Comparison of ENCODE assay signal across 34 cellular contexts in the genomic region with DNA sequence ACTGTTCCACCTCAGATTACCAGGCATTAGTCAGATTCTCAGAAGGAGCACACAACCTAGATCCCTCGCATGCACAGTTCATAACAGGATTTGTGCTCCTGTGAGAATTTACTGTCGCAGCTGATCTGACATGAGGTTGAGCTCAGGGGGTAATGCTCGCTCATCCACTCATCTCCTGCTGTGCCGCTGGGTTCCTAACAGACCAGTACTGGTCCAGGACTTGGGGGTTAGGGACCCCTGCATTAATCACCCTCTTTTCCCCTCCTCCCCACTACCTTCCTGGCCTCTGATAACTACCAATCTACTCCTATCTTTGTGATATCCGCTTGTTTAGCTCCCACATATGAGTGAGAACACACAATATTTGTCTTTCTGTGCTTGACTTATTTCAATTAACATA.
"Had no signal": no experiment of that assay in that cellular context is flagged by ENCODE, and none has a peak within 500 bp of the region (broad histone marks: within the 10 kb centered on the region; RNA-seq: fewer than 3 reads in every experiment).

No MANE protein-coding gene starts in this region.

- H3K27ac Mint-ChIP-seq: activated B cell treated with CpG ODN at 0.5 μM for 24 hours; activated CD4-positive, alpha-beta memory T cell treated with anti-CD3 and anti-CD28 coated beads for 36 hours; activated CD4-positive, alpha-beta T cell treated with anti-CD3 and anti-CD28 coated beads, Interleukin-2, amount 10 ng/mL, durations not matched to agents 24 days and 14 days; activated CD8-positive, alpha-beta T cell treated with anti-CD3 and anti-CD28 coated beads for 36 hours; activated naive CD4-positive, alpha-beta T cell treated with anti-CD3 and anti-CD28 coated beads for 36 hours; activated naive CD4-positive, alpha-beta T cell treated with anti-CD3 and anti-CD28 coated beads, Interleukin-2, amount 50 U/mL, for 72 hours; activated naive CD8-positive, alpha-beta T cell treated with anti-CD3 and anti-CD28 coated beads for 36 hours; activated T-cell treated with anti-CD3 and anti-CD28 coated beads, Interleukin-2, amount 50 U/mL, for 72 hours; activated T-helper 1 cell treated with anti-CD3 and anti-CD28 coated beads, Interleukin-12 subunit alpha, Interleukin-12 subunit beta, Interleukin-2, Interleukin-4 antibody, amounts not matched to agents 30 ng/mL and 10 ng/mL and 1 ng/mL, durations not matched to agents 14 hours and 24 hours and 36 hours; activated T-helper 17 cell treated with anti-CD3 and anti-CD28 coated beads, Interleukin-2, amount 50 U/mL, for 72 hours; T-helper 1 cell treated with Interleukin-12 subunit alpha and Interleukin-12 subunit beta and Interleukin-4 antibody, amounts not matched to agents 30 μg/mL and 1 μg/mL, for 36 hours; T-helper 2 cell treated with Interferon-gamma antibody and Interleukin-4, amounts not matched to agents 5 μg/mL and 100 μg/mL, for 36 hours had no signal

- H3K4me3 Mint-ChIP-seq: activated B cell treated with CpG ODN at 0.5 μM for 24 hours; activated CD4-positive, alpha-beta memory T cell treated with anti-CD3 and anti-CD28 coated beads for 36 hours; activated CD4-positive, alpha-beta T cell treated with anti-CD3 and anti-CD28 coated beads, Interleukin-2, amount 10 ng/mL, durations not matched to agents 24 days and 14 days; activated CD8-positive, alpha-beta T cell treated with anti-CD3 and anti-CD28 coated beads for 36 hours; activated naive CD4-positive, alpha-beta T cell treated with anti-CD3 and anti-CD28 coated beads for 36 hours; activated naive CD8-positive, alpha-beta T cell treated with anti-CD3 and anti-CD28 coated beads for 36 hours; activated T-cell treated with anti-CD3 and anti-CD28 coated beads, Interleukin-2, amount 50 U/mL, for 4 hours; activated T-cell treated with anti-CD3 and anti-CD28 coated beads, Interleukin-2, amount 50 U/mL, for 72 hours; activated T-helper 1 cell treated with anti-CD3 and anti-CD28 coated beads, Interleukin-12 subunit alpha, Interleukin-12 subunit beta, Interleukin-2, Interleukin-4 antibody, amounts not matched to agents 30 ng/mL and 10 ng/mL and 1 ng/mL, durations not matched to agents 14 hours and 24 hours and 36 hours; activated T-helper 17 cell treated with anti-CD3 and anti-CD28 coated beads, Interleukin-2, amount 50 U/mL, for 72 hours; T-helper 1 cell treated with Interleukin-12 subunit alpha and Interleukin-12 subunit beta and Interleukin-4 antibody, amounts not matched to agents 30 μg/mL and 1 μg/mL, for 36 hours; T-helper 2 cell treated with Interferon-gamma antibody and Interleukin-4, amounts not matched to agents 5 μg/mL and 100 μg/mL, for 36 hours had no signal

- H3K36me3 Mint-ChIP-seq: activated CD4-positive, alpha-beta memory T cell treated with anti-CD3 and anti-CD28 coated beads for 36 hours; activated naive CD4-positive, alpha-beta T cell treated with anti-CD3 and anti-CD28 coated beads, Interleukin-2, amount 50 U/mL, for 72 hours; activated naive CD8-positive, alpha-beta T cell treated with anti-CD3 and anti-CD28 coated beads for 36 hours had no signal

- H3K4me3 ChIP-seq: adrenal gland, body of pancreas, breast epithelium had no signal

- H3K4me1 ChIP-seq: adrenal gland, breast epithelium had no signal

- H3K27me3 ChIP-seq: adrenal gland, body of pancreas, brain microvascular endothelial cell, breast epithelium had no signal

- H3K4me1 Mint-ChIP-seq: activated B cell treated with CpG ODN at 0.5 μM for 24 hours; activated CD4-positive, alpha-beta T cell treated with anti-CD3 and anti-CD28 coated beads, Interleukin-2, amount 10 ng/mL, durations not matched to agents 24 days and 14 days; activated naive CD8-positive, alpha-beta T cell treated with anti-CD3 and anti-CD28 coated beads for 36 hours; activated T-helper 17 cell treated with anti-CD3 and anti-CD28 coated beads, Interleukin-2, amount 50 U/mL, for 72 hours had no signal

- H3K27me3 Mint-ChIP-seq: activated CD4-positive, alpha-beta memory T cell treated with anti-CD3 and anti-CD28 coated beads for 36 hours; activated CD4-positive, alpha-beta T cell treated with anti-CD3 and anti-CD28 coated beads, Interleukin-2, amount 10 ng/mL, durations not matched to agents 24 days and 14 days had no signal

- H3K27ac ChIP-seq: adrenal gland, body of pancreas, brain microvascular endothelial cell, breast epithelium, VCaP had no signal

- H3K9me3 Mint-ChIP-seq: activated B cell treated with CpG ODN at 0.5 μM for 24 hours; activated CD4-positive, alpha-beta memory T cell treated with anti-CD3 and anti-CD28 coated beads for 36 hours; activated CD4-positive, alpha-beta T cell treated with anti-CD3 and anti-CD28 coated beads, Interleukin-2, amount 10 ng/mL, durations not matched to agents 24 days and 14 days; activated CD8-positive, alpha-beta T cell treated with anti-CD3 and anti-CD28 coated beads for 36 hours; activated naive CD4-positive, alpha-beta T cell treated with anti-CD3 and anti-CD28 coated beads for 36 hours; activated naive CD8-positive, alpha-beta T cell treated with anti-CD3 and anti-CD28 coated beads for 36 hours; activated T-cell treated with anti-CD3 and anti-CD28 coated beads, Interleukin-2, amount 50 U/mL, for 72 hours; activated T-helper 1 cell treated with anti-CD3 and anti-CD28 coated beads, Interleukin-12 subunit alpha, Interleukin-12 subunit beta, Interleukin-2, Interleukin-4 antibody, amounts not matched to agents 30 ng/mL and 10 ng/mL and 1 ng/mL, durations not matched to agents 14 hours and 24 hours and 36 hours; activated T-helper 17 cell treated with anti-CD3 and anti-CD28 coated beads, Interleukin-2, amount 50 U/mL, for 72 hours; T-helper 1 cell treated with Interleukin-12 subunit alpha and Interleukin-12 subunit beta and Interleukin-4 antibody, amounts not matched to agents 30 μg/mL and 1 μg/mL, for 36 hours; T-helper 2 cell treated with Interferon-gamma antibody and Interleukin-4, amounts not matched to agents 5 μg/mL and 100 μg/mL, for 36 hours had no signal

- DNase-seq: activated B cell treated with CpG ODN at 0.5 μM for 24 hours; activated CD4-positive, alpha-beta memory T cell treated with anti-CD3 and anti-CD28 coated beads for 36 hours; activated CD4-positive, alpha-beta T cell treated with anti-CD3 and anti-CD28 coated beads for 4 hours; activated CD4-positive, alpha-beta T cell treated with anti-CD3 and anti-CD28 coated beads, Interleukin-2, amount 10 ng/mL, durations not matched to agents 24 days and 14 days; activated CD4-positive, alpha-beta T cell treated with anti-CD3 and anti-CD28 coated beads, Interleukin-2, amount 50 U/mL, for 1 hour; activated CD4-positive, alpha-beta T cell treated with anti-CD3 and anti-CD28 coated beads, Interleukin-2, amount 50 U/mL, for 4 hours; activated CD4-positive, CD25-positive, alpha-beta regulatory T cell treated with anti-CD3 and anti-CD28 coated beads, Interleukin-2, amount 50 U/mL, for 72 hours; activated CD8-positive, alpha-beta memory T cell treated with anti-CD3 and anti-CD28 coated beads, Interleukin-2, amount 50 U/mL, for 4 hours; activated CD8-positive, alpha-beta T cell treated with anti-CD3 and anti-CD28 coated beads for 36 hours; activated effector memory CD4-positive, alpha-beta T cell treated with anti-CD3 and anti-CD28 coated beads, Interleukin-2, amount 50 U/mL, for 16 hours; activated gamma-delta T cell treated with Interleukin-2 at 50 U/mL for 16 hours; activated naive CD4-positive, alpha-beta T cell; activated naive CD4-positive, alpha-beta T cell treated with anti-CD3 and anti-CD28 coated beads for 36 hours; activated naive CD4-positive, alpha-beta T cell treated with anti-CD3 and anti-CD28 coated beads, Interleukin-2, amount 50 U/mL, for 16 hours; activated naive CD8-positive, alpha-beta T cell treated with anti-CD3 and anti-CD28 coated beads for 36 hours; activated T-cell treated with anti-CD3 and anti-CD28 coated beads for 4 hours; activated T-cell treated with anti-CD3 and anti-CD28 coated beads, Interleukin-2, amount 50 U/mL, for 1 hour; activated T-cell treated with anti-CD3 and anti-CD28 coated beads, Interleukin-2, amount 50 U/mL, for 4 hours; activated T-cell treated with anti-CD3 and anti-CD28 coated beads, Interleukin-2, amount 50 U/mL, for 72 hours; adrenal gland; amniotic stem cell; aorta; body of pancreas; brain microvascular endothelial cell; central memory CD4-positive, alpha-beta T cell; T-helper 2 cell; T-helper 9 cell had no signal

- H3K36me3 ChIP-seq: adrenal gland, brain microvascular endothelial cell, breast epithelium had no signal

- H3K9me3 ChIP-seq: adrenal gland, body of pancreas, breast epithelium had no signal

- ATAC-seq: activated CD8-positive, alpha-beta T cell treated with anti-CD3 and anti-CD28 coated beads for 36 hours; activated naive CD4-positive, alpha-beta T cell treated with anti-CD3 and anti-CD28 coated beads, Interleukin-2, amount 50 U/mL, for 72 hours; activated T-cell treated with anti-CD3 and anti-CD28 coated beads, Interleukin-2, amount 50 U/mL, for 4 hours; activated T-cell treated with anti-CD3 and anti-CD28 coated beads, Interleukin-2, amount 50 U/mL, for 72 hours; activated T-helper 17 cell treated with anti-CD3 and anti-CD28 coated beads, Interleukin-2, amount 50 U/mL, for 72 hours; body of pancreas had no signal
